ENCODE assay signal across 1 cellular context in genomic region chr2:112481050-112481527, GRCh38.
TF ChIP-seq lines count a peak whose summit lies in the region.

No MANE protein-coding gene starts in this region.

TF ChIP-seq in K562, 482 proteins besides CTCF, POLR2A, EP300 and RAD21 (continued from another document and continues in another):
- TF ChIP-seq TBL1XR1 (IDR thresholded peaks at IDR 0.05; ENCODE audit: low read length in 2 of 2) (peak in 1 of 2 experiments; percentile 33; a peak in 1 of 4 replicates), CAMTA2 (CRISPR knock-in tag; conservative IDR thresholded peaks at IDR 0.05) (no peak), MNT (conservative IDR thresholded peaks at IDR 0.05) (peak; percentile 73 to 82), ZBTB33 (CRISPR knock-in tag; IDR thresholded peaks at IDR 0.05) (0 out of 2 replicates have a peak, but pooled peaks have one; percentile 21), SOX6 (IDR thresholded peaks at IDR 0.05) (peak; percentile 49; the same call in 1 of the 2 replicates), TRIM28 (IDR thresholded peaks at IDR 0.05) (no peak), CBFA2T3 (IDR thresholded peaks at IDR 0.05) (peak; percentile 82), HDAC2 (IDR thresholded peaks at IDR 0.05) (0 out of 2 replicates have a peak, but pooled peaks have one; percentile 64), SMARCA4 (IDR thresholded peaks at IDR 0.05) (peak; percentile 57), PHB2 (IDR thresholded peaks at IDR 0.05; ENCODE audit: low read depth) (no peak), JUND (IDR thresholded peaks at IDR 0.05; ENCODE audit: borderline replicate concordance, low read depth, low read length) (peak; percentile 48), JUND (tag; IDR thresholded peaks at IDR 0.05; ENCODE audit: borderline replicate concordance, low read depth, low read length) (peak; percentile 19; the same call in 1 of the 3 replicates), STAG1 (CRISPR knock-in tag; IDR thresholded peaks at IDR 0.05; ENCODE audit: borderline replicate concordance) (no peak), MCM3 (IDR thresholded peaks at IDR 0.05) (no peak), ZBTB2 (IDR thresholded peaks at IDR 0.05) (no peak), NR2C2 (CRISPR knock-in tag; IDR thresholded peaks at IDR 0.05) (0 out of 2 replicates have a peak, but pooled peaks have one; percentile 26), NR2C2 (tag; IDR thresholded peaks at IDR 0.05) (no peak; the same call in none of the 2 replicates), PURB (CRISPR knock-in tag; IDR thresholded peaks at IDR 0.05; ENCODE audit: low read depth) (no peak), TRIM24 (IDR thresholded peaks at IDR 0.05) (peak in 1 of 2 experiments; percentile 65; a peak in 2 of 4 replicates), GABPB1 (CRISPR knock-in tag; IDR thresholded peaks at IDR 0.05) (peak; percentile 73), KDM5B (IDR thresholded peaks at IDR 0.05; ENCODE audit: insufficient replicate concordance, low read depth, low read length) (peak; percentile 44), BRD9 (IDR thresholded peaks at IDR 0.05; ENCODE audit: low read depth, partially characterized antibody) (peak; percentile 54), NONO (IDR thresholded peaks at IDR 0.05; ENCODE audit: low read depth in 2 of 2, low read length in 1 of 2) (peak in 1 of 2 experiments; percentile 35; a peak in 1 of 4 replicates), ZSCAN32 (CRISPR knock-in tag; IDR thresholded peaks at IDR 0.05) (peak; percentile 26; the same call in 1 of the 2 replicates), USF1 (CRISPR knock-in tag; IDR thresholded peaks at IDR 0.05) (no peak; the same call in 1 of the 2 replicates), ZNF146 (CRISPR knock-in tag; IDR thresholded peaks at IDR 0.05; ENCODE audit: unreplicated experiment) (no peak), PRDM10 (IDR thresholded peaks at IDR 0.05; ENCODE audit: partially characterized antibody) (peak; percentile 21), CREBBP (IDR thresholded peaks at IDR 0.05; ENCODE audit: low read depth, low read length) (no peak), RBFOX2 (IDR thresholded peaks at IDR 0.05; ENCODE audit: low read depth, low read length) (no peak; the same call in 1 of the 2 replicates), ZNF76 (CRISPR knock-in tag; IDR thresholded peaks at IDR 0.05; ENCODE audit: borderline replicate concordance) (no peak), SMC3 (conservative IDR thresholded peaks at IDR 0.05; ENCODE audit: insufficient read depth, low read depth, low read length) (peak; percentile 75), SAP30 (IDR thresholded peaks at IDR 0.05; ENCODE audit: borderline replicate concordance, insufficient read depth, low read depth, low read length, poor library complexity, severe bottlenecking) (peak; percentile 50), TBP (optimal IDR thresholded peaks at IDR 0.05; ENCODE audit: low read depth, low read length) (peak; percentile 67), NFRKB (IDR thresholded peaks at IDR 0.05; ENCODE audit: low read depth) (no peak), RUNX1 (IDR thresholded peaks at IDR 0.05; ENCODE audit: low read depth) (no peak), KDM1A (IDR thresholded peaks at IDR 0.05) (peak; percentile 70 to 85; a peak in 3 of 4 replicates), RCOR1 (IDR thresholded peaks at IDR 0.05; ENCODE audit: borderline replicate concordance in 1 of 2, low read depth in 2 of 2, low read length in 2 of 2) (peak; percentile 44 to 95; a peak in 3 of 4 replicates), HDAC1 (IDR thresholded peaks at IDR 0.05) (peak in 1 of 2 experiments; percentile 60; a peak in 2 of 4 replicates), ARID4B (CRISPR knock-in tag; IDR thresholded peaks at IDR 0.05) (peak; percentile 84; the same call in 1 of the 2 replicates), ZNF583 (CRISPR knock-in tag; IDR thresholded peaks at IDR 0.05) (0 out of 2 replicates have a peak, but pooled peaks have one; percentile 22), SMARCE1 (IDR thresholded peaks at IDR 0.05) (peak; percentile 71), FIP1L1 (IDR thresholded peaks at IDR 0.05; ENCODE audit: low read depth, low read length, poor library complexity, severe bottlenecking) (no peak), GATA2 (CRISPR knock-in tag; IDR thresholded peaks at IDR 0.05) (0 out of 2 replicates have a peak, but pooled peaks have one; percentile 41)
